ENCODE assay signal across 8 cellular contexts in the genomic region with DNA sequence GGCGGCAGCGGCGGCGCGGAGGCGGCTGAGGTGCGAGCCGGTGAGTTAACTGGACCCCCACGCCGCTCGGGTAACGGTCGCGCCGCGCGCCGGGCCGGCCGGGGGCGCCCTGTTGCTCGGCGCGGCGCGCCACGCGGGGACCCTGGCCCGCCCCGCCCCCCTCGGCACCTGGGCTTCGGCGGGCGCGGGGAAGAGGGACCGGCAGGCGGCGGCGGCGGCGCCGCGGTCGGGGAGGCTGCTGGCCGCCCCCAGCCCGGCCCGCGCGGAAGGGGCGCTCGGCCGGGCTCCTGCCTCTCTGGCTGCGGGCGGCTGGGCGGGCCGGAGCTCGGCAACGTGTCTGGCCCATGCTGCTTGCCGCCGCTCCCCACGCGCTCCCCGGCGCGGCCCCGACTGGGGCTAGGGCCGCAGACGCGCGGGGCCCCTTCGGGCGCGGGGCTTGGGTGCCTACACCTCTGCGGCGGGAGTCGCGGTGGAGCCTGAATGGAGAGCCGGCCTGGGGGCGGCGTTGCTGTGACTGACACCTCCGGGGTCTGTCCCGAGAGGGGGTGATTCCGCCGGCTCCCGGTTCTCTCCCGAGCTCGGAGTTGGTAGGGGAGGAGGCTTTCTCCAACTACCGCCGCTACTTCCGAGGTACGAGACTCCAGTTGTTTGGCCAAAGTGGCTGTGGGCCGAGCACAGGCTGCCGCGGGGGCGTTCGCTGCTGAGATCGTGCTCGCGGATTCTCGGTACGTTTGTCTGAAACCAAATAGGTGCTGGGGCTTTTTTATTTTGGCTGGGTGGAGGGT. TPM values are rescaled to one million over a fixed set of nuclear protein-coding genes. Genes with fewer than 3 reads are reported as not detected.
DNase-seq lines count a peak whose midpoint lies in the region; ATAC-seq, FAIRE-seq and TF ChIP-seq lines count a peak whose summit lies in the region.

No MANE protein-coding gene starts in this region.

- intact Hi-C loops in PC-3 (cut with micrococcal nuclease) = loop anchor here (2.0 to 10.0 kb wide), 4 partner anchors 171 to 999 kb away; a partner anchor contains a TSS

- H3K4me2 ChIP-seq in PC-3 (ENCODE audit: low read length) = peak overlapping the region; percentile 93

- H3K27ac ChIP-seq in C4-2B (peak overlapping the region; percentile 71), PC-3 (ENCODE audit: low read length) (no peak overlapping the region), neutrophil (no peak overlapping the region), urinary bladder (ENCODE audit: low read depth) (no peak overlapping the region)

- POLR2A ChIA-PET in PC-3 (lab: Charles Lee; ENCODE audit: unreplicated experiment) = interaction anchor here (0.5 to 0.6 kb wide), 2 partner anchors 100 to 210 kb away, joined by 9 to 11 read pairs; no protein-coding TSS in a partner anchor

- peak overlapping the region; percentile 78 for H3K9ac ChIP-seq in PC-3 (ENCODE audit: low read length)

- peaks cover 20% of the 10 kb centered on the region for H3K27me3 ChIP-seq in PC-3 (ENCODE audit: low read length)
- H3K27me3 ChIP-seq in neutrophil = peaks cover 84% of the 10 kb centered on the region

- H3K4me3 ChIP-seq in PC-3 (ENCODE audit: low read length) (peak overlapping the region; percentile 97), neutrophil (ENCODE audit: low read depth in 1 of 2, low read length in 1 of 2) (peak overlapping the region; percentile 40 to 47), urinary bladder (ENCODE audit: low read depth, low read length) (peak overlapping the region; percentile 78)

- CTCF ChIA-PET in PC-3 (lab: Charles Lee) = interaction anchor here (0.6 kb wide), 1 partner anchor 1557 kb away, joined by 3 read pairs; no protein-coding TSS in a partner anchor

- H3F3A ChIP-seq in PC-3 (ENCODE audit: low read length, unreplicated experiment) = no peaks in the 10 kb centered on the region

- TF ChIP-seq CTCF in C4-2B (conservative IDR thresholded peaks at IDR 0.05) = peak; percentile 24
- TF ChIP-seq CTCF in PC-3 (conservative IDR thresholded peaks at IDR 0.05; ENCODE audit: low read depth, low read length) = no peak
- TF ChIP-seq CTCF in neutrophil (IDR thresholded peaks at IDR 0.05) = no peak

- H3K79me2 ChIP-seq in PC-3 (ENCODE audit: low read length) = peaks cover 50% of the 10 kb centered on the region

- no peak for FAIRE-seq in frontal cortex (lab: Jason Lieb, UNC)

- H3K9me3 ChIP-seq in PC-3 (ENCODE audit: low read length) = no peaks in the 10 kb centered on the region
- no peaks in the 10 kb centered on the region for H3K9me3 ChIP-seq in neutrophil

- DNase-seq in PC-3 (peak; percentile 40), activated gamma-delta T cell (lab: John Stamatoyannopoulos, UW) (peak; percentile 41), frontal cortex (ENCODE audit: low spot score in 2 of 2) (peak; percentile 36 to 56)

- H3K4me1 ChIP-seq in PC-3 (ENCODE audit: insufficient read depth, low read length) (peaks cover 18% of the 10 kb centered on the region), neutrophil (ENCODE audit: control insufficient read depth in 1 of 2, insufficient read depth in 1 of 2, low read depth in 1 of 2, low read length in 1 of 2) (peaks cover 9 to 17% of the 10 kb centered on the region in 2 experiments), urinary bladder (ENCODE audit: insufficient read depth) (no peaks in the 10 kb centered on the region)

- under 1% methylated on average over 90 of the region's 101 CpGs for WGBS in urinary bladder

- peak overlapping the region; percentile 77 for H2AFZ ChIP-seq in PC-3 (ENCODE audit: low read length)

- no peaks in the 10 kb centered on the region for H3K36me3 ChIP-seq in PC-3 (ENCODE audit: low read depth, low read length)
- no peaks in the 10 kb centered on the region for H3K36me3 ChIP-seq in neutrophil
- no peaks in the 10 kb centered on the region for H3K36me3 ChIP-seq in urinary bladder (ENCODE audit: insufficient read depth)

- BruUV-seq in PC-3 (replicated peaks; lab: Mats Ljungman, UMichigan) = no TSS peak

- ATAC-seq in GM19043 (IDR thresholded peaks at IDR 0.05; ENCODE audit: low read depth, unreplicated experiment) (peak; percentile 20), HG03139 (IDR thresholded peaks at IDR 0.05; ENCODE audit: unreplicated experiment) (peak; percentile 21), PC-3 (peak; percentile 28)

- no peaks in the 10 kb centered on the region for H3K9me2 ChIP-seq in PC-3 (replicated peaks; ENCODE audit: low read length)

- peaks cover 18% of the 10 kb centered on the region for H4K20me1 ChIP-seq in PC-3 (ENCODE audit: low read length)

RNA-seq across cellular contexts. Expression of a gene that starts 0.5 kb away (rescaled TPM):
- total RNA-seq in PC-3 (2014; rRNA removed) = 10.8 and 15.3 TPM in 2 replicates
- total RNA-seq in frontal cortex = 174 TPM
- 31.8 TPM for total RNA-seq in urinary bladder
- polyA plus RNA-seq in urinary bladder = 2.6 TPM

Comparison
In these comparisons a context has a peak if more than half of its experiments do, and no peak if none do; other contexts are left out.
1. H3K4me3 ChIP-seq: peak in every context shown above with its lines; median percentile 97 in PC-3; 78 in urinary bladder; 44 in neutrophil.